ENCODE assay signal across 14 cellular contexts in the genomic region with DNA sequence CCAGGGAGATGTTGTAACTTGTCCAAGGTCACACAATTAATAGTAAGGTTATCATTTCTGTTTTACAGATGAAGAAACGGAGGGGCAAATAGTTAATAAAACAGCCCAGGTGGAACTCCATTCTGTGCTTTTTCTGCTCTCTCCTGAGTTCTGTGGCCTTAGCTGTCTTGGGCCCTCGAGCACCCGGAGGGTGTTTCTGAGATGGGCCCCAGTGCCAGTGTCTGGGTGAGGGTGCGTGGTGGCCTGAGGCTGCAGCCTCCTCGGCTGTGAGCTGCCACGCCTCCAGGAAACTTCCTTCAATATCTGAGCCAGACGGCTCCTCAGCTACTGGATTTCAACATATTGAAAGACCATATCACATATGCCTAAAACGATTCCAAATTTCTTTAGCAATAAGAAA.
DNase-seq lines count a peak whose midpoint lies in the region; ATAC-seq, FAIRE-seq and TF ChIP-seq lines count a peak whose summit lies in the region.
"Had no signal": no experiment of that assay in that cellular context is flagged by ENCODE, and none has a peak within 500 bp of the region (broad histone marks: within the 10 kb centered on the region; RNA-seq: fewer than 3 reads in every experiment).

No MANE protein-coding gene starts in this region.

- H3K79me2 ChIP-seq in keratinocyte (ENCODE audit: control insufficient read depth, insufficient read depth, low read length) (no peaks in the 10 kb centered on the region), mesendoderm (ENCODE audit: control insufficient read depth, insufficient read depth, low read length) (no peaks in the 10 kb centered on the region)

- peaks cover 11% of the 10 kb centered on the region for H3K4me1 ChIP-seq in keratinocyte (ENCODE audit: control insufficient read depth, extremely low read depth, insufficient read depth, low read length)
- H3K4me1 ChIP-seq in effector memory CD4-positive, alpha-beta T cell (ENCODE audit: control insufficient read depth, insufficient read depth, low read length, poor library complexity, severe bottlenecking) = no peaks in the 10 kb centered on the region
- no peaks in the 10 kb centered on the region for H3K4me1 ChIP-seq in mesendoderm (ENCODE audit: control insufficient read depth, low read depth, low read length)
- H3K4me1 ChIP-seq: Caco-2 had no signal

- H3K4ac ChIP-seq in mesendoderm (ENCODE audit: low read depth, low read length) = no peak overlapping the region

- H4K8ac ChIP-seq in mesendoderm (ENCODE audit: low read depth, low read length) = no peak overlapping the region

- no peak overlapping the region for H2BK5ac ChIP-seq in mesendoderm (ENCODE audit: low read length)

- no peak overlapping the region for H3K23ac ChIP-seq in mesendoderm (ENCODE audit: low read length)

- peaks cover 6 to 10% of the 10 kb centered on the region in 2 donors for H3K27me3 Mint-ChIP-seq in natural killer cell treated with Interleukin-12 subunit alpha and Interleukin-12 subunit beta and Interleukin-15 and Interleukin-18, amount 100 ng/mL, for 72 hours
- H3K27me3 Mint-ChIP-seq in natural killer cell (ENCODE audit: low read depth in 2 of 2) (no peaks in the 10 kb centered on the region), neural crest cell (ENCODE audit: low read depth) (no peaks in the 10 kb centered on the region)

- H3K9me1 ChIP-seq in keratinocyte (ENCODE audit: control insufficient read depth, extremely low read depth, insufficient read depth, low read length) = no peaks in the 10 kb centered on the region

- no peak overlapping the region for H3K18ac ChIP-seq in mesendoderm (ENCODE audit: low read length)

- no peaks in the 10 kb centered on the region for H3K27me3 ChIP-seq in keratinocyte (ENCODE audit: control insufficient read depth, extremely low read depth, insufficient read depth, low read length)
- no peaks in the 10 kb centered on the region for H3K27me3 ChIP-seq in effector memory CD4-positive, alpha-beta T cell (replicated peaks; ENCODE audit: control insufficient read depth, insufficient read depth, low read length, poor library complexity, severe bottlenecking)
- H3K27me3 ChIP-seq in mesendoderm (ENCODE audit: insufficient read depth, low read length, poor library complexity) = no peaks in the 10 kb centered on the region

- ATAC-seq in natural killer cell treated with Interleukin-12 subunit alpha and Interleukin-12 subunit beta and Interleukin-15 and Interleukin-18, amount 100 ng/mL, for 72 hours = no peak
- ATAC-seq in natural killer cell = no peak

- no peak for FAIRE-seq in keratinocyte (lab: Jason Lieb, UNC)

- H4K20me1 ChIP-seq in keratinocyte (ENCODE audit: control insufficient read depth, extremely low read depth, insufficient read depth, low read length) = no peaks in the 10 kb centered on the region

- H2AK5ac ChIP-seq in mesendoderm (ENCODE audit: low read length) = no peak overlapping the region

- H4K5ac ChIP-seq in mesendoderm (ENCODE audit: low read length) = no peak overlapping the region

- dilution Hi-C loops in keratinocyte (cut with MboI; ENCODE audit: extremely low pct_ligation_motif_present, low sequenced_read_pairs) = no loop called here

- intact Hi-C loops in natural killer cell (cut with micrococcal nuclease) = no loop called here

- WGBS in mesendoderm (ENCODE audit: extremely low coverage, insufficient coverage, low lambda C conversion rate) = no CpG with 5 or more reads among the region's 8 CpGs

- H3K9ac ChIP-seq in keratinocyte (ENCODE audit: control insufficient read depth, extremely low read depth, insufficient read depth, low read length) (no peak overlapping the region), mesendoderm (ENCODE audit: low read length) (no peak overlapping the region)

- no peak overlapping the region for H2BK120ac ChIP-seq in mesendoderm (ENCODE audit: low read depth, low read length)

- H3K36me3 Mint-ChIP-seq in natural killer cell treated with Interleukin-12 subunit alpha and Interleukin-12 subunit beta and Interleukin-15 and Interleukin-18, amount 100 ng/mL, for 72 hours = no peaks in the 10 kb centered on the region
- no peaks in the 10 kb centered on the region for H3K36me3 Mint-ChIP-seq in natural killer cell
- H3K36me3 Mint-ChIP-seq in neural crest cell (ENCODE audit: low read depth) = no peaks in the 10 kb centered on the region

- H3K4me3 ChIP-seq in keratinocyte (ENCODE audit: control insufficient read depth in 2 of 3, extremely low read depth in 1 of 3, insufficient read depth in 2 of 3, low read depth in 1 of 3, low read length in 3 of 3) (no peak overlapping the region), mesendoderm (ENCODE audit: low read length) (no peak overlapping the region)
- H3K4me3 ChIP-seq in effector memory CD4-positive, alpha-beta T cell (ENCODE audit: insufficient read depth, low read depth, low read length, poor library complexity, severe bottlenecking) = no peak overlapping the region

- H3K79me1 ChIP-seq in mesendoderm (ENCODE audit: low read length) = no peaks in the 10 kb centered on the region

- H3K4me1 Mint-ChIP-seq in natural killer cell treated with Interleukin-12 subunit alpha and Interleukin-12 subunit beta and Interleukin-15 and Interleukin-18, amount 100 ng/mL, for 72 hours (ENCODE audit: low read depth in 2 of 2) = no peaks in the 10 kb centered on the region
- H3K4me1 Mint-ChIP-seq in natural killer cell = no peaks in the 10 kb centered on the region
- H3K4me1 Mint-ChIP-seq in neural crest cell = no peaks in the 10 kb centered on the region

- no peak overlapping the region for H3K4me3 Mint-ChIP-seq in natural killer cell treated with Interleukin-12 subunit alpha and Interleukin-12 subunit beta and Interleukin-15 and Interleukin-18, amount 100 ng/mL, for 72 hours
- no peak overlapping the region for H3K4me3 Mint-ChIP-seq in natural killer cell
- H3K4me3 Mint-ChIP-seq in neural crest cell = no peak overlapping the region
- H3K4me3 Mint-ChIP-seq: H9 had no signal

- H3K27ac ChIP-seq in keratinocyte (ENCODE audit: control insufficient read depth, insufficient read depth, low read length) (no peak overlapping the region), mesendoderm (ENCODE audit: low read depth, low read length) (no peak overlapping the region)
- H3K27ac ChIP-seq in effector memory CD4-positive, alpha-beta T cell (ENCODE audit: insufficient read depth, low read length, poor library complexity, severe bottlenecking) = no peak overlapping the region

- DNase-seq in natural killer cell treated with Interleukin-12 subunit alpha and Interleukin-12 subunit beta and Interleukin-15 and Interleukin-18, amount 100 ng/mL, for 72 hours (ENCODE audit: low spot score) = peak; percentile 12
- DNase-seq in natural killer cell = no peak
- DNase-seq in keratinocyte (ENCODE audit: low read depth, low spot score) = no peak
- no peak for DNase-seq in neural crest cell (ENCODE audit: low read depth, low spot score)
- no peak for DNase-seq in germinal center (ENCODE audit: low spot score)
- no peak for DNase-seq in NCI-H510A (lab: John Stamatoyannopoulos, UW)
- DNase-seq in effector memory CD4-positive, alpha-beta T cell = no peak
- no peak for DNase-seq in mesendoderm
- DNase-seq: C1 segment of cervical spinal cord, Caco-2, H9, NCI-H1417, NCI-H2029 treated with DMSO at 0.1 percent for 48 hours, NCI-H510A treated with DMSO at 0.1 percent for 48 hours had no signal

- H3K56ac ChIP-seq in mesendoderm (ENCODE audit: low read length) = no peak overlapping the region

- H2BK15ac ChIP-seq in mesendoderm (replicated peaks; ENCODE audit: low read depth) = no peak overlapping the region

- H3K4me2 ChIP-seq in keratinocyte (ENCODE audit: control insufficient read depth, extremely low read depth, insufficient read depth, low read depth, low read length) (peak overlapping the region; percentile 61), mesendoderm (ENCODE audit: low read length) (no peak overlapping the region)

- no peak overlapping the region for H3K27ac Mint-ChIP-seq in natural killer cell treated with Interleukin-12 subunit alpha and Interleukin-12 subunit beta and Interleukin-15 and Interleukin-18, amount 100 ng/mL, for 72 hours
- H3K27ac Mint-ChIP-seq in natural killer cell (no peak overlapping the region), neural crest cell (ENCODE audit: unreplicated experiment) (peak overlapping the region; percentile 30)
- H3K27ac Mint-ChIP-seq: H9 had no signal

- H3K9me3 Mint-ChIP-seq in natural killer cell treated with Interleukin-12 subunit alpha and Interleukin-12 subunit beta and Interleukin-15 and Interleukin-18, amount 100 ng/mL, for 72 hours = no peaks in the 10 kb centered on the region
- H3K9me3 Mint-ChIP-seq in natural killer cell = no peaks in the 10 kb centered on the region
- H3K9me3 Mint-ChIP-seq in neural crest cell = no peaks in the 10 kb centered on the region
- H3K9me3 Mint-ChIP-seq: H9 had no signal

- H2AFZ ChIP-seq in keratinocyte (ENCODE audit: control insufficient read depth, low read length) = peak overlapping the region; percentile 52

- H3K9me3 ChIP-seq in keratinocyte (ENCODE audit: control insufficient read depth, low read depth, low read length) = no peaks in the 10 kb centered on the region
- H3K9me3 ChIP-seq in effector memory CD4-positive, alpha-beta T cell (ENCODE audit: control insufficient read depth, low read length) = no peaks in the 10 kb centered on the region
- H3K9me3 ChIP-seq: Caco-2 had no signal

- TF ChIP-seq CTCF in natural killer cell (IDR thresholded peaks at IDR 0.05) = no peak
- TF ChIP-seq CTCF in keratinocyte (optimal IDR thresholded peaks at IDR 0.05 in 1 of 3, IDR thresholded peaks at IDR 0.05 in 1 of 3, conservative IDR thresholded peaks at IDR 0.05 in 1 of 3; ENCODE audit: extremely low read depth in 1 of 3, insufficient read depth in 2 of 3, low read length in 3 of 3) = no peak
- TF ChIP-seq CTCF in neural crest cell (conservative IDR thresholded peaks at IDR 0.05) = no peak

- H3K36me3 ChIP-seq in keratinocyte (ENCODE audit: control insufficient read depth in 2 of 2, extremely low read depth in 1 of 2, insufficient read depth in 2 of 2, low read length in 2 of 2) (no peaks in the 10 kb centered on the region), mesendoderm (ENCODE audit: control insufficient read depth, insufficient read depth, low read length) (no peaks in the 10 kb centered on the region)
- H3K36me3 ChIP-seq in effector memory CD4-positive, alpha-beta T cell (ENCODE audit: control insufficient read depth, insufficient read depth, low read length) = no peaks in the 10 kb centered on the region
